In the genomic region with DNA sequence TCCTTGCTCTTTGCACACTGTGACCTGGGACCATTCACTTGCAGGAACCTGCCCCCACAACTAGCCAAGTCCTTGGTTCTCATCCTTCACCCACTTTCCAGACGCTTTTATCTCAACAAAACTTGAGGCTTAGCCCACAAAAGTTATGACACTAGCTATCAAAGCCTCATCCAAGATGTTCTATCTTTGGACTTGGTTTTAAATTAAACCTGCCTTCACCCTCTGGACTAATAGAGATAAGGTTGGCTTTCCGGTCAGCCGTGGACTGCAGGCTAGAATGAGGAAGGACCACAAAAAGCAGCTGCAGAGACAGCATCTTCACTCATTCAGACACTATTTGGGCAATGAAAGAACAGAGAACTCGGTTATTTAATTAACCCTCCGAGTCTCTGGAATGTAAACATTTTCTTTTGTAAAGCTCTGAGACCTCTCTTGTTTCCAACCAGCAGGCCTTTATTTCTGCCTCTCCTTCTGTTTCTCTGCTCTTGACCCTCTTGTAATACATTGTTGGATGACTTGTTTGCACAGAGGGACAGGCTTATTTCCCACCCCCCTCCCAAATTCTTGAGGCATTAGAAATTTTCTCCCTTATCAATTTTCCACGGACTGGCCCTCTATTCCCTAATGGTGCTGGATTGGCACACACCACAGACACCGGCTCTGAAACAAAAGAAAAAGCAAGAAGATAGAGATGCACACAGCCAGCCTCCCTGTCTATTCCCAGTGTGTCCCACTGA, we compare ENCODE assay signal across 22 cellular contexts.
"Had no signal": no experiment of that assay in that cellular context is flagged by ENCODE, and none has a peak within 500 bp of the region (broad histone marks: within the 10 kb centered on the region; RNA-seq: fewer than 3 reads in every experiment).

No MANE protein-coding gene starts in this region.

- H3K4me1 ChIP-seq: spleen, upper lobe of left lung had no signal

- H3K9me3 ChIP-seq: gastroesophageal sphincter, thoracic aorta, upper lobe of left lung had no signal

- ATAC-seq: activated CD8-positive, alpha-beta T cell treated with anti-CD3 and anti-CD28 coated beads, Interleukin-2, amount 10 ng/mL, durations not matched to agents 7 days and 5 days; activated naive CD8-positive, alpha-beta T cell treated with anti-CD3 and anti-CD28 coated beads, Interleukin-2, amount 50 U/mL, for 24 hours; gastroesophageal sphincter; left cardiac atrium; T-helper 17 cell had no signal

- FAIRE-seq: islet of Langerhans had no signal

- H3K9me3 Mint-ChIP-seq: activated naive CD8-positive, alpha-beta T cell treated with anti-CD3 and anti-CD28 coated beads, Interleukin-2, amount 50 U/mL, for 24 hours; activated T-helper 1 cell treated with anti-CD3 and anti-CD28 coated beads, Interleukin-12 subunit alpha, Interleukin-12 subunit beta, Interleukin-2, Interleukin-4 antibody, amounts not matched to agents 30 ng/mL and 10 ng/mL and 1 ng/mL, durations not matched to agents 14 hours and 24 hours and 36 hours had no signal

- H3K4me3 Mint-ChIP-seq: activated CD8-positive, alpha-beta T cell treated with anti-CD3 and anti-CD28 coated beads, Interleukin-2, amount 10 ng/mL, durations not matched to agents 7 days and 5 days; activated naive CD8-positive, alpha-beta T cell treated with anti-CD3 and anti-CD28 coated beads, Interleukin-2, amount 50 U/mL, for 24 hours; activated T-helper 1 cell treated with anti-CD3 and anti-CD28 coated beads, Interleukin-12 subunit alpha, Interleukin-12 subunit beta, Interleukin-2, Interleukin-4 antibody, amounts not matched to agents 30 ng/mL and 10 ng/mL and 1 ng/mL, durations not matched to agents 14 hours and 24 hours and 36 hours; neural crest cell; T-helper 17 cell had no signal

- H3K4me1 Mint-ChIP-seq: activated naive CD8-positive, alpha-beta T cell treated with anti-CD3 and anti-CD28 coated beads, Interleukin-2, amount 50 U/mL, for 24 hours; T-helper 17 cell had no signal

- DNase-seq: activated CD4-positive, alpha-beta T cell treated with anti-CD3 and anti-CD28 coated beads for 1 hour; activated CD4-positive, alpha-beta T cell treated with anti-CD3 and anti-CD28 coated beads, Interleukin-2, amount 50 U/mL, for 1 hour; activated CD8-positive, alpha-beta T cell treated with anti-CD3 and anti-CD28 coated beads, Interleukin-2, amount 10 ng/mL, durations not matched to agents 7 days and 5 days; activated gamma-delta T cell; activated naive CD4-positive, alpha-beta T cell treated with anti-CD3 and anti-CD28 coated beads, Interleukin-2, amount 50 U/mL, for 16 hours; activated naive CD8-positive, alpha-beta T cell treated with anti-CD3 and anti-CD28 coated beads, Interleukin-2, amount 50 U/mL, for 24 hours; cortex of kidney; head of caudate nucleus; left cardiac atrium; posterior cingulate gyrus; spleen; stimulated activated CD4-positive, alpha-beta T cell treated with anti-CD3 and anti-CD28 coated beads, Interleukin-4, amount 100 ng/mL, for 1 hour; stimulated activated naive CD4-positive, alpha-beta T cell treated with Interleukin-2 at 50 U/mL for 16 hours; T-helper 17 cell; upper lobe of left lung; WERI-Rb-1 had no signal

- H3K27ac ChIP-seq: epithelial cell of prostate, gastroesophageal sphincter, spleen, thoracic aorta, upper lobe of left lung, WERI-Rb-1 had no signal

- H3K4me3 ChIP-seq: gastroesophageal sphincter, spleen, thoracic aorta, upper lobe of left lung had no signal

- H3K27ac Mint-ChIP-seq: activated CD8-positive, alpha-beta T cell treated with anti-CD3 and anti-CD28 coated beads, Interleukin-2, amount 10 ng/mL, durations not matched to agents 7 days and 5 days; activated naive CD8-positive, alpha-beta T cell treated with anti-CD3 and anti-CD28 coated beads, Interleukin-2, amount 50 U/mL, for 24 hours; activated T-helper 1 cell treated with anti-CD3 and anti-CD28 coated beads, Interleukin-12 subunit alpha, Interleukin-12 subunit beta, Interleukin-2, Interleukin-4 antibody, amounts not matched to agents 30 ng/mL and 10 ng/mL and 1 ng/mL, durations not matched to agents 14 hours and 24 hours and 36 hours; T-helper 17 cell had no signal

- H3K27me3 ChIP-seq: gastroesophageal sphincter, spleen, upper lobe of left lung had no signal

- H3K36me3 ChIP-seq: gastroesophageal sphincter, spleen, thoracic aorta, upper lobe of left lung, WERI-Rb-1 had no signal
